In genomic region chr18:48723837-48724236, GRCh38 we compare ENCODE assay signal across 25 cellular contexts.
"Had no signal": no experiment of that assay in that cellular context is flagged by ENCODE, and none has a peak within 500 bp of the region (broad histone marks: within the 10 kb centered on the region; RNA-seq: fewer than 3 reads in every experiment).

No MANE protein-coding gene starts in this region.

- H3K27me3 Mint-ChIP-seq: activated CD4-positive, alpha-beta T cell treated with anti-CD3 and anti-CD28 coated beads for 36 hours; central memory CD8-positive, alpha-beta T cell; effector memory CD8-positive, alpha-beta T cell; stimulated activated naive CD8-positive, alpha-beta T cell treated with anti-CD3 and anti-CD28 coated beads, Interleukin-15, Interleukin-2, amounts not matched to agents 100 ng/mL and 50 ng/mL, for 24 hours had no signal

- DNase-seq: activated CD4-positive, alpha-beta T cell treated with anti-CD3 and anti-CD28 coated beads for 36 hours; activated CD4-positive, alpha-beta T cell treated with anti-CD3 and anti-CD28 coated beads, Interleukin-2, amount 50 U/mL, for 4 hours; activated CD8-positive, alpha-beta memory T cell treated with anti-CD3 and anti-CD28 coated beads for 24 hours; activated CD8-positive, alpha-beta memory T cell treated with anti-CD3 and anti-CD28 coated beads, Interleukin-2, amount 50 U/mL, for 48 hours; activated naive CD4-positive, alpha-beta T cell treated with anti-CD3 and anti-CD28 coated beads for 36 hours; activated naive CD8-positive, alpha-beta T cell treated with anti-CD3 and anti-CD28 coated beads, Interleukin-2, amount 10 ng/mL, durations not matched to agents 7 days and 5 days; activated T-cell treated with anti-CD3 and anti-CD28 coated beads, Interleukin-2, amount 50 U/mL, for 48 hours; amniotic stem cell; dorsolateral prefrontal cortex; effector memory CD8-positive, alpha-beta T cell; hippocampal formation; kidney glomerular epithelial cell; left ventricle myocardium inferior; natural killer cell; ovary; stimulated activated CD4-positive, alpha-beta T cell treated with anti-CD3 and anti-CD28 coated beads, Interleukin-2, amount 100 ng/mL, for 48 hours; substantia nigra; T-helper 9 cell; thyroid gland had no signal

- H3K4me3 Mint-ChIP-seq: activated CD4-positive, alpha-beta T cell treated with anti-CD3 and anti-CD28 coated beads for 36 hours; activated naive CD4-positive, alpha-beta T cell treated with anti-CD3 and anti-CD28 coated beads for 36 hours; activated naive CD8-positive, alpha-beta T cell treated with anti-CD3 and anti-CD28 coated beads, Interleukin-2, amount 10 ng/mL, durations not matched to agents 7 days and 5 days; central memory CD8-positive, alpha-beta T cell; effector memory CD8-positive, alpha-beta T cell; natural killer cell; stimulated activated naive CD8-positive, alpha-beta T cell treated with anti-CD3 and anti-CD28 coated beads, Interleukin-15, Interleukin-2, amounts not matched to agents 100 ng/mL and 50 ng/mL, for 24 hours; WTC11 had no signal

- H3K4me1 Mint-ChIP-seq: activated CD4-positive, alpha-beta T cell treated with anti-CD3 and anti-CD28 coated beads for 36 hours; central memory CD8-positive, alpha-beta T cell; WTC11 had no signal

- H3K4me3 ChIP-seq: breast epithelium, dorsolateral prefrontal cortex, esophagus muscularis mucosa, left ventricle myocardium inferior, ovary, prostate gland, thyroid gland had no signal

- H3K9me3 Mint-ChIP-seq: activated naive CD4-positive, alpha-beta T cell treated with anti-CD3 and anti-CD28 coated beads for 36 hours; central memory CD8-positive, alpha-beta T cell; effector memory CD8-positive, alpha-beta T cell; natural killer cell; stimulated activated naive CD8-positive, alpha-beta T cell treated with anti-CD3 and anti-CD28 coated beads, Interleukin-15, Interleukin-2, amounts not matched to agents 100 ng/mL and 50 ng/mL, for 24 hours had no signal

- H3K36me3 Mint-ChIP-seq: activated naive CD8-positive, alpha-beta T cell treated with anti-CD3 and anti-CD28 coated beads, Interleukin-2, amount 10 ng/mL, durations not matched to agents 7 days and 5 days; natural killer cell had no signal

- ATAC-seq: activated CD4-positive, alpha-beta T cell treated with anti-CD3 and anti-CD28 coated beads for 36 hours; effector memory CD8-positive, alpha-beta T cell; natural killer cell; WTC11 had no signal

- H3K27ac Mint-ChIP-seq: activated CD4-positive, alpha-beta T cell treated with anti-CD3 and anti-CD28 coated beads for 36 hours; activated naive CD4-positive, alpha-beta T cell treated with anti-CD3 and anti-CD28 coated beads for 36 hours; activated naive CD8-positive, alpha-beta T cell treated with anti-CD3 and anti-CD28 coated beads, Interleukin-2, amount 10 ng/mL, durations not matched to agents 7 days and 5 days; effector memory CD8-positive, alpha-beta T cell; natural killer cell; stimulated activated naive CD8-positive, alpha-beta T cell treated with anti-CD3 and anti-CD28 coated beads, Interleukin-15, Interleukin-2, amounts not matched to agents 100 ng/mL and 50 ng/mL, for 24 hours had no signal
